Comparison of ENCODE assay signal across 1 cellular context in the genomic region with DNA sequence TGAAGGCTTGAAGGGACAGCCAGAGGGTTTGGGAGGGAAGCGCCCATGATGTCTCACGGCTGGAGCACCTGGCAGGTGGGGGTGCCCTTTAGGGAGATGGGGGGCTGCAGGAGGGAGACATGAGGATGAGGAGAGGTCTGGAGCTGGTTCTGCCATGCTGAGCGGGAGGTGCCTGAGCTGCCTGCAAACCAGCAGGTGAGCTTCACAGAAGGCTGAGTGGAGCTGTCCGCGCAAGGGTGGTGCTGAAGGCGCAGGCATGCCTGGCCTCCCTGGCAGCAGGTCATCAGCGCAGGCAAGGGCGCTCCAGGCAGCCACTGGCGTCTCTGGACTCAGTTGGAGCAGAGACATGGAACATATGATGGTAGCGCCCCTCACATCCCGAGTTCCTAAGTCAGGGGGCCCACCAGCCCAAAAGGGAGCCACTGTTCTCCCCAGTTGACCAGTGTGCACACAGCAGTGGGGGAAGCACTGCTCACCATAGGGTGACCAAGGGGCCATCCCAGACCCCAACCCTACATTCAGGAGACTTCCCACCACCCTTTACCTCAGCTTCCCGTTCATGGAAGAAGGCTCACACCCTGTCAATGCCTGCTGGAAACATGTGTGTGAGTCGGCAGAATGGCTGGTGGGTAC.
A peak's percentile ranks its signal among the peaks of the same experiment; 100 is the strongest.
TF ChIP-seq lines count a peak whose summit lies in the region.

No MANE protein-coding gene starts in this region.

TF ChIP-seq in HepG2, 621 proteins besides CTCF, POLR2A, EP300 and RAD21 (continued from another document and continues in another):
- TF ChIP-seq, protein P1, sequence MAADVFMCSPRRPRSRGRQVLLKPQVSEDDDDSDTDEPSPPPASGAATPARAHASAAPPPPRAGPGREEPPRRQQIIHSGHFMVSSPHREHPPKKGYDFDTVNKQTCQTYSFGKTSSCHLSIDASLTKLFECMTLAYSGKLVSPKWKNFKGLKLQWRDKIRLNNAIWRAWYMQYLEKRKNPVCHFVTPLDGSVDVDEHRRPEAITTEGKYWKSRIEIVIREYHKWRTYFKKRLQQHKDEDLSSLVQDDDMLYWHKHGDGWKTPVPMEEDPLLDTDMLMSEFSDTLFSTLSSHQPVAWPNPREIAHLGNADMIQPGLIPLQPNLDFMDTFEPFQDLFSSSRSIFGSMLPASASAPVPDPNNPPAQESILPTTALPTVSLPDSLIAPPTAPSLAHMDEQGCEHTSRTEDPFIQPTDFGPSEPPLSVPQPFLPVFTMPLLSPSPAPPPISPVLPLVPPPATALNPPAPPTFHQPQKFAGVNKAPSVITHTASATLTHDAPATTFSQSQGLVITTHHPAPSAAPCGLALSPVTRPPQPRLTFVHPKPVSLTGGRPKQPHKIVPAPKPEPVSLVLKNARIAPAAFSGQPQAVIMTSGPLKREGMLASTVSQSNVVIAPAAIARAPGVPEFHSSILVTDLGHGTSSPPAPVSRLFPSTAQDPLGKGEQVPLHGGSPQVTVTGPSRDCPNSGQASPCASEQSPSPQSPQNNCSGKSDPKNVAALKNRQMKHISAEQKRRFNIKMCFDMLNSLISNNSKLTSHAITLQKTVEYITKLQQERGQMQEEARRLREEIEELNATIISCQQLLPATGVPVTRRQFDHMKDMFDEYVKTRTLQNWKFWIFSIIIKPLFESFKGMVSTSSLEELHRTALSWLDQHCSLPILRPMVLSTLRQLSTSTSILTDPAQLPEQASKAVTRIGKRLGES (CRISPR knock-in tag; IDR thresholded peaks at IDR 0.05; ENCODE audit: borderline replicate concordance): no peak
- TF ChIP-seq MEIS1 (CRISPR knock-in tag; IDR thresholded peaks at IDR 0.05; ENCODE audit: borderline replicate concordance): peak; percentile 90; the same call in 1 of the 2 replicates
- peak; percentile 75; the same call in 1 of the 2 replicates for TF ChIP-seq HMG20B (CRISPR knock-in tag; conservative IDR thresholded peaks at IDR 0.05)
- peak; percentile 67; the same call in 1 of the 2 replicates for TF ChIP-seq TMF1 (CRISPR knock-in tag; IDR thresholded peaks at IDR 0.05; ENCODE audit: low read depth)
- peak; percentile 83 for TF ChIP-seq ZNF776 (CRISPR knock-in tag; IDR thresholded peaks at IDR 0.05)
- no peak for TF ChIP-seq GLI4 (CRISPR knock-in tag; IDR thresholded peaks at IDR 0.05; ENCODE audit: borderline replicate concordance)
- no peak for TF ChIP-seq U2AF2 (IDR thresholded peaks at IDR 0.05; ENCODE audit: low read depth, low read length)
- TF ChIP-seq, protein P2, sequence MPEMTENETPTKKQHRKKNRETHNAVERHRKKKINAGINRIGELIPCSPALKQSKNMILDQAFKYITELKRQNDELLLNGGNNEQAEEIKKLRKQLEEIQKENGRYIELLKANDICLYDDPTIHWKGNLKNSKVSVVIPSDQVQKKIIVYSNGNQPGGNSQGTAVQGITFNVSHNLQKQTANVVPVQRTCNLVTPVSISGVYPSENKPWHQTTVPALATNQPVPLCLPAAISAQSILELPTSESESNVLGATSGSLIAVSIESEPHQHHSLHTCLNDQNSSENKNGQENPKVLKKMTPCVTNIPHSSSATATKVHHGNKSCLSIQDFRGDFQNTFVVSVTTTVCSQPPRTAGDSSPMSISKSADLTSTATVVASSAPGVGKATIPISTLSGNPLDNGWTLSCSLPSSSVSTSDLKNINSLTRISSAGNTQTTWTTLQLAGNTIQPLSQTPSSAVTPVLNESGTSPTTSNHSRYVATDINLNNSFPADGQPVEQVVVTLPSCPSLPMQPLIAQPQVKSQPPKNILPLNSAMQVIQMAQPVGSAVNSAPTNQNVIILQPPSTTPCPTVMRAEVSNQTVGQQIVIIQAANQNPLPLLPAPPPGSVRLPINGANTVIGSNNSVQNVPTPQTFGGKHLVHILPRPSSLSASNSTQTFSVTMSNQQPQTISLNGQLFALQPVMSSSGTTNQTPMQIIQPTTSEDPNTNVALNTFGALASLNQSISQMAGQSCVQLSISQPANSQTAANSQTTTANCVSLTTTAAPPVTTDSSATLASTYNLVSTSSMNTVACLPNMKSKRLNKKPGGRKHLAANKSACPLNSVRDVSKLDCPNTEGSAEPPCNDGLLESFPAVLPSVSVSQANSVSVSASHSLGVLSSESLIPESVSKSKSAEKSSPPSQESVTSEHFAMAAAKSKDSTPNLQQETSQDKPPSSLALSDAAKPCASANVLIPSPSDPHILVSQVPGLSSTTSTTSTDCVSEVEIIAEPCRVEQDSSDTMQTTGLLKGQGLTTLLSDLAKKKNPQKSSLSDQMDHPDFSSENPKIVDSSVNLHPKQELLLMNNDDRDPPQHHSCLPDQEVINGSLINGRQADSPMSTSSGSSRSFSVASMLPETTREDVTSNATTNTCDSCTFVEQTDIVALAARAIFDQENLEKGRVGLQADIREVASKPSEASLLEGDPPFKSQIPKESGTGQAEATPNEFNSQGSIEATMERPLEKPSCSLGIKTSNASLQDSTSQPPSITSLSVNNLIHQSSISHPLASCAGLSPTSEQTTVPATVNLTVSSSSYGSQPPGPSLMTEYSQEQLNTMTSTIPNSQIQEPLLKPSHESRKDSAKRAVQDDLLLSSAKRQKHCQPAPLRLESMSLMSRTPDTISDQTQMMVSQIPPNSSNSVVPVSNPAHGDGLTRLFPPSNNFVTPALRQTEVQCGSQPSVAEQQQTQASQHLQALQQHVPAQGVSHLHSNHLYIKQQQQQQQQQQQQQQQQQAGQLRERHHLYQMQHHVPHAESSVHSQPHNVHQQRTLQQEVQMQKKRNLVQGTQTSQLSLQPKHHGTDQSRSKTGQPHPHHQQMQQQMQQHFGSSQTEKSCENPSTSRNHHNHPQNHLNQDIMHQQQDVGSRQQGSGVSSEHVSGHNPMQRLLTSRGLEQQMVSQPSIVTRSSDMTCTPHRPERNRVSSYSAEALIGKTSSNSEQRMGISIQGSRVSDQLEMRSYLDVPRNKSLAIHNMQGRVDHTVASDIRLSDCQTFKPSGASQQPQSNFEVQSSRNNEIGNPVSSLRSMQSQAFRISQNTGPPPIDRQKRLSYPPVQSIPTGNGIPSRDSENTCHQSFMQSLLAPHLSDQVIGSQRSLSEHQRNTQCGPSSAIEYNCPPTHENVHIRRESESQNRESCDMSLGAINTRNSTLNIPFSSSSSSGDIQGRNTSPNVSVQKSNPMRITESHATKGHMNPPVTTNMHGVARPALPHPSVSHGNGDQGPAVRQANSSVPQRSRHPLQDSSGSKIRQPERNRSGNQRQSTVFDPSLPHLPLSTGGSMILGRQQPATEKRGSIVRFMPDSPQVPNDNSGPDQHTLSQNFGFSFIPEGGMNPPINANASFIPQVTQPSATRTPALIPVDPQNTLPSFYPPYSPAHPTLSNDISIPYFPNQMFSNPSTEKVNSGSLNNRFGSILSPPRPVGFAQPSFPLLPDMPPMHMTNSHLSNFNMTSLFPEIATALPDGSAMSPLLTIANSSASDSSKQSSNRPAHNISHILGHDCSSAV (CRISPR knock-in tag; IDR thresholded peaks at IDR 0.05; ENCODE audit: borderline replicate concordance): no peak
- TF ChIP-seq CBX2 (IDR thresholded peaks at IDR 0.05; ENCODE audit: low read depth, low read length): no peak
- TF ChIP-seq CBX2 (CRISPR knock-in tag; IDR thresholded peaks at IDR 0.05; ENCODE audit: low read depth): peak; percentile 70; the same call in 1 of the 2 replicates
- TF ChIP-seq MTF1 (CRISPR knock-in tag; IDR thresholded peaks at IDR 0.05): no peak
- TF ChIP-seq ZNF207 (IDR thresholded peaks at IDR 0.05; ENCODE audit: borderline replicate concordance): no peak
- TF ChIP-seq, protein P3, sequence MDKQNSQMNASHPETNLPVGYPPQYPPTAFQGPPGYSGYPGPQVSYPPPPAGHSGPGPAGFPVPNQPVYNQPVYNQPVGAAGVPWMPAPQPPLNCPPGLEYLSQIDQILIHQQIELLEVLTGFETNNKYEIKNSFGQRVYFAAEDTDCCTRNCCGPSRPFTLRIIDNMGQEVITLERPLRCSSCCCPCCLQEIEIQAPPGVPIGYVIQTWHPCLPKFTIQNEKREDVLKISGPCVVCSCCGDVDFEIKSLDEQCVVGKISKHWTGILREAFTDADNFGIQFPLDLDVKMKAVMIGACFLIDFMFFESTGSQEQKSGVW (CRISPR knock-in tag; IDR thresholded peaks at IDR 0.05; ENCODE audit: borderline replicate concordance): no peak
- no peak for TF ChIP-seq BRCA1 (CRISPR knock-in tag; IDR thresholded peaks at IDR 0.05)
- no peak for TF ChIP-seq SMYD3 (CRISPR knock-in tag; IDR thresholded peaks at IDR 0.05)
- TF ChIP-seq ZNF749 (CRISPR knock-in tag; IDR thresholded peaks at IDR 0.05; ENCODE audit: borderline replicate concordance): peak; percentile 96
- TF ChIP-seq CAMTA2 (CRISPR knock-in tag; IDR thresholded peaks at IDR 0.05; ENCODE audit: borderline replicate concordance): peak; percentile 91; the same call in 1 of the 2 replicates
- peak; percentile 96 for TF ChIP-seq ZNF230 (CRISPR knock-in tag; IDR thresholded peaks at IDR 0.05)
- peak; percentile 97 for TF ChIP-seq ATF7-NPFF (CRISPR knock-in tag; IDR thresholded peaks at IDR 0.05; ENCODE audit: low read depth)
- TF ChIP-seq TBP (CRISPR knock-in tag; IDR thresholded peaks at IDR 0.05): no peak
- TF ChIP-seq, protein P4, sequence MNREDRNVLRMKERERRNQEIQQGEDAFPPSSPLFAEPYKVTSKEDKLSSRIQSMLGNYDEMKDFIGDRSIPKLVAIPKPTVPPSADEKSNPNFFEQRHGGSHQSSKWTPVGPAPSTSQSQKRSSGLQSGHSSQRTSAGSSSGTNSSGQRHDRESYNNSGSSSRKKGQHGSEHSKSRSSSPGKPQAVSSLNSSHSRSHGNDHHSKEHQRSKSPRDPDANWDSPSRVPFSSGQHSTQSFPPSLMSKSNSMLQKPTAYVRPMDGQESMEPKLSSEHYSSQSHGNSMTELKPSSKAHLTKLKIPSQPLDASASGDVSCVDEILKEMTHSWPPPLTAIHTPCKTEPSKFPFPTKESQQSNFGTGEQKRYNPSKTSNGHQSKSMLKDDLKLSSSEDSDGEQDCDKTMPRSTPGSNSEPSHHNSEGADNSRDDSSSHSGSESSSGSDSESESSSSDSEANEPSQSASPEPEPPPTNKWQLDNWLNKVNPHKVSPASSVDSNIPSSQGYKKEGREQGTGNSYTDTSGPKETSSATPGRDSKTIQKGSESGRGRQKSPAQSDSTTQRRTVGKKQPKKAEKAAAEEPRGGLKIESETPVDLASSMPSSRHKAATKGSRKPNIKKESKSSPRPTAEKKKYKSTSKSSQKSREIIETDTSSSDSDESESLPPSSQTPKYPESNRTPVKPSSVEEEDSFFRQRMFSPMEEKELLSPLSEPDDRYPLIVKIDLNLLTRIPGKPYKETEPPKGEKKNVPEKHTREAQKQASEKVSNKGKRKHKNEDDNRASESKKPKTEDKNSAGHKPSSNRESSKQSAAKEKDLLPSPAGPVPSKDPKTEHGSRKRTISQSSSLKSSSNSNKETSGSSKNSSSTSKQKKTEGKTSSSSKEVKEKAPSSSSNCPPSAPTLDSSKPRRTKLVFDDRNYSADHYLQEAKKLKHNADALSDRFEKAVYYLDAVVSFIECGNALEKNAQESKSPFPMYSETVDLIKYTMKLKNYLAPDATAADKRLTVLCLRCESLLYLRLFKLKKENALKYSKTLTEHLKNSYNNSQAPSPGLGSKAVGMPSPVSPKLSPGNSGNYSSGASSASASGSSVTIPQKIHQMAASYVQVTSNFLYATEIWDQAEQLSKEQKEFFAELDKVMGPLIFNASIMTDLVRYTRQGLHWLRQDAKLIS (CRISPR knock-in tag; IDR thresholded peaks at IDR 0.05): 0 out of 2 replicates have a peak, but pooled peaks have one; percentile 51
- peak; percentile 100 for TF ChIP-seq MIER2 (CRISPR knock-in tag; IDR thresholded peaks at IDR 0.05)
- TF ChIP-seq ZNF737 (CRISPR knock-in tag; IDR thresholded peaks at IDR 0.05; ENCODE audit: borderline replicate concordance): no peak; the same call in 1 of the 2 replicates
- TF ChIP-seq GPN1 (CRISPR knock-in tag; IDR thresholded peaks at IDR 0.05; ENCODE audit: borderline replicate concordance): peak; percentile 86; the same call in 1 of the 2 replicates
- TF ChIP-seq TGIF2 (CRISPR knock-in tag; IDR thresholded peaks at IDR 0.05): peak; percentile 97
- TF ChIP-seq, protein P5, sequence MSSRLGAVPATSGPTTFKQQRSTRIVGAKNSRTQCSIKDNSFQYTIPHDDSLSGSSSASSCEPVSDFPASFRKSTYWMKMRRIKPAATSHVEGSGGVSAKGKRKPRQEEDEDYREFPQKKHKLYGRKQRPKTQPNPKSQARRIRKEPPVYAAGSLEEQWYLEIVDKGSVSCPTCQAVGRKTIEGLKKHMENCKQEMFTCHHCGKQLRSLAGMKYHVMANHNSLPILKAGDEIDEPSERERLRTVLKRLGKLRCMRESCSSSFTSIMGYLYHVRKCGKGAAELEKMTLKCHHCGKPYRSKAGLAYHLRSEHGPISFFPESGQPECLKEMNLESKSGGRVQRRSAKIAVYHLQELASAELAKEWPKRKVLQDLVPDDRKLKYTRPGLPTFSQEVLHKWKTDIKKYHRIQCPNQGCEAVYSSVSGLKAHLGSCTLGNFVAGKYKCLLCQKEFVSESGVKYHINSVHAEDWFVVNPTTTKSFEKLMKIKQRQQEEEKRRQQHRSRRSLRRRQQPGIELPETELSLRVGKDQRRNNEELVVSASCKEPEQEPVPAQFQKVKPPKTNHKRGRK (CRISPR knock-in tag; IDR thresholded peaks at IDR 0.05): no peak
- TF ChIP-seq KMT2B (CRISPR knock-in tag; IDR thresholded peaks at IDR 0.05): peak; percentile 82
- no peak for TF ChIP-seq SETDB1 (CRISPR knock-in tag; IDR thresholded peaks at IDR 0.05; ENCODE audit: borderline replicate concordance)
- TF ChIP-seq ZBTB21 (CRISPR knock-in tag; IDR thresholded peaks at IDR 0.05): peak; percentile 55; the same call in 1 of the 2 replicates
- peak; percentile 72; the same call in 1 of the 2 replicates for TF ChIP-seq CBFB (CRISPR knock-in tag; IDR thresholded peaks at IDR 0.05)
- 0 out of 2 replicates have a peak, but pooled peaks have one; percentile 78 for TF ChIP-seq ZNF660 (CRISPR knock-in tag; IDR thresholded peaks at IDR 0.05; ENCODE audit: borderline replicate concordance, low read depth)
- peak; percentile 98 for TF ChIP-seq ARNT2 (CRISPR knock-in tag; IDR thresholded peaks at IDR 0.05; ENCODE audit: low read depth)
- peak; percentile 90 for TF ChIP-seq ELF3 (CRISPR knock-in tag; IDR thresholded peaks at IDR 0.05)
- TF ChIP-seq ZNF20 (CRISPR knock-in tag; IDR thresholded peaks at IDR 0.05): no peak; the same call in 1 of the 2 replicates
- TF ChIP-seq, protein P6, sequence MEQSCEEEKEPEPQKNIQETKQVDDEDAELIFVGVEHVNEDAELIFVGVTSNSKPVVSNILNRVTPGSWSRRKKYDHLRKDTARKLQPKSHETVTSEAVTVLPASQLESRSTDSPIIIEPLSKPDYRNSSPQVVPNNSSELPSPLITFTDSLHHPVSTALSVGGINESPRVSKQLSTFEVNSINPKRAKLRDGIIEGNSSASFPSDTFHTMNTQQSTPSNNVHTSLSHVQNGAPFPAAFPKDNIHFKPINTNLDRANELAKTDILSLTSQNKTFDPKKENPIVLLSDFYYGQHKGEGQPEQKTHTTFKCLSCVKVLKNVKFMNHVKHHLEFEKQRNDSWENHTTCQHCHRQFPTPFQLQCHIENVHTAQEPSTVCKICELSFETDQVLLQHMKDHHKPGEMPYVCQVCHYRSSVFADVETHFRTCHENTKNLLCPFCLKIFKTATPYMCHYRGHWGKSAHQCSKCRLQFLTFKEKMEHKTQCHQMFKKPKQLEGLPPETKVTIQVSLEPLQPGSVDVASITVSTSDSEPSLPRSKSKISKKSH (CRISPR knock-in tag; IDR thresholded peaks at IDR 0.05; ENCODE audit: borderline replicate concordance): peak; percentile 84; the same call in 1 of the 2 replicates
- TF ChIP-seq, protein P7, sequence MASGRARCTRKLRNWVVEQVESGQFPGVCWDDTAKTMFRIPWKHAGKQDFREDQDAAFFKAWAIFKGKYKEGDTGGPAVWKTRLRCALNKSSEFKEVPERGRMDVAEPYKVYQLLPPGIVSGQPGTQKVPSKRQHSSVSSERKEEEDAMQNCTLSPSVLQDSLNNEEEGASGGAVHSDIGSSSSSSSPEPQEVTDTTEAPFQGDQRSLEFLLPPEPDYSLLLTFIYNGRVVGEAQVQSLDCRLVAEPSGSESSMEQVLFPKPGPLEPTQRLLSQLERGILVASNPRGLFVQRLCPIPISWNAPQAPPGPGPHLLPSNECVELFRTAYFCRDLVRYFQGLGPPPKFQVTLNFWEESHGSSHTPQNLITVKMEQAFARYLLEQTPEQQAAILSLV (CRISPR knock-in tag; IDR thresholded peaks at IDR 0.05; ENCODE audit: borderline replicate concordance): peak; percentile 16; the same call in 1 of the 2 replicates
